Comparison of ENCODE assay signal across 1 cellular context in the genomic region with DNA sequence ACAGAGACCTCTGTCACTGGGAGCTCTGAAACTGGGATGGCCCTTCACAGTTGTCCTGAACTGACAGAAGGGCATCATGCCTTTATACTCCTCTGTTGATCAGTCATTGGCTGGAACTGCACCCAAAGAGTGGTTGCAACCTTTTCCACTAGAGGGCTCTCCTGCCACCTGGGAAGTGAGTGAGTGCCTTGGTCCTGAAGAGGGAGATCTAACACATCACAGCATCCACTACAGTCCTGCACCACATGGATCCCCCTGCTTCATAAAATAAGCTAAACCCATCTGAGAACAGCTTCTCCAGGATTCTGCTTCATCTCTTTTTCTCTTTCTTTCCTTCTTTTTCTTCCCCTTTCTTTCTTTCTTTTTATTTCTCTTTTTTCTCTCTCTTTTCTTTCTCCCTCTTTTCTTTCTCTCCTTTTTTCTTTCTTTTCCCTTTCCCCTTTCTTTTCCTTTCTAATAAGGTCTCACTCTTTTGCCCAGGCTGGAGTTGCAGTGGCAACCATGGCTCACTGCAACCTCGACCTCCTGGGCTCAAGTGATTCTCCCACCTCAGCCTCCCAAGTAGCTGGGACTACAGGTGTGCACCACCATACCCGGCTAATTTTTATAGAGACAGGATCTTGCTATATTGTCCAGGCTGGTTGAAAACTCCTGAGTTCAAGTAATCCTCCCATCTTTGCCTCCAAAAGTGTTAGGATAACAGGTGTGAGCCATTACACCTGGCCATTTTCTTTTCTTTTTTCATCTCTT.
A peak's percentile ranks its signal among the peaks of the same experiment; 100 is the strongest.
TF ChIP-seq lines count a peak whose summit lies in the region.

No MANE protein-coding gene starts in this region.

TF ChIP-seq in K562, 482 proteins besides CTCF, POLR2A, EP300 and RAD21 (continues in another document):
- TF ChIP-seq HDAC1 (IDR thresholded peaks at IDR 0.05) (no peak), ARNT (IDR thresholded peaks at IDR 0.05) (peak in 1 of 2 experiments; percentile 79; a peak in 1 of 4 replicates), MYC (IDR thresholded peaks at IDR 0.05; ENCODE audit: low read depth, low read length) (no peak), MYC (CRISPR knock-in tag; IDR thresholded peaks at IDR 0.05; ENCODE audit: borderline replicate concordance, low read depth) (no peak), GTF2F1 (IDR thresholded peaks at IDR 0.05; ENCODE audit: low read depth, low read length) (no peak), THRAP3 (IDR thresholded peaks at IDR 0.05; ENCODE audit: borderline replicate concordance) (0 out of 2 replicates have a peak, but pooled peaks have one; percentile 40), CC2D1A (IDR thresholded peaks at IDR 0.05) (peak; percentile 77), SAFB2 (IDR thresholded peaks at IDR 0.05; ENCODE audit: borderline replicate concordance, low read depth, low read length, severe bottlenecking) (no peak), ZNF263 (CRISPR knock-in tag; IDR thresholded peaks at IDR 0.05; ENCODE audit: borderline replicate concordance) (no peak), CCNT2 (IDR thresholded peaks at IDR 0.05; ENCODE audit: borderline replicate concordance, extremely low read depth, insufficient read length, low read depth, low read length) (no peak), ZNF780A (CRISPR knock-in tag; IDR thresholded peaks at IDR 0.05) (no peak), SRF (CRISPR knock-in tag; IDR thresholded peaks at IDR 0.05) (no peak), NR2C1 (IDR thresholded peaks at IDR 0.05) (no peak), NR2C1 (tag; IDR thresholded peaks at IDR 0.05) (no peak), ZNF274 (IDR thresholded peaks at IDR 0.05; ENCODE audit: borderline replicate concordance, low read depth, low read length) (no peak), ZNF232 (CRISPR knock-in tag; IDR thresholded peaks at IDR 0.05) (no peak), ETV5 (CRISPR knock-in tag; IDR thresholded peaks at IDR 0.05; ENCODE audit: low read depth) (no peak), EZH2 (IDR thresholded peaks at IDR 0.05; ENCODE audit: borderline replicate concordance, low read depth, low read length) (no peak), U2AF2 (optimal IDR thresholded peaks at IDR 0.05; ENCODE audit: low read depth, low read length) (no peak), POLR2AphosphoS5 (IDR thresholded peaks at IDR 0.05; ENCODE audit: control insufficient read depth, insufficient read depth, low read depth, low read length) (no peak), MTF1 (CRISPR knock-in tag; IDR thresholded peaks at IDR 0.05; ENCODE audit: borderline replicate concordance) (no peak), ZNF354B (CRISPR knock-in tag; IDR thresholded peaks at IDR 0.05) (no peak), ZNF584 (CRISPR knock-in tag; IDR thresholded peaks at IDR 0.05; ENCODE audit: low read depth) (no peak), KLF16 (IDR thresholded peaks at IDR 0.05) (peak; percentile 74), ZNF41 (CRISPR knock-in tag; conservative IDR thresholded peaks at IDR 0.05) (no peak), YY1 (IDR thresholded peaks at IDR 0.05; ENCODE audit: borderline replicate concordance in 1 of 3, control insufficient read depth in 1 of 3, extremely low read depth in 1 of 3, insufficient read depth in 3 of 3, insufficient read length in 1 of 3, insufficient replicate concordance in 2 of 3, low read depth in 1 of 3, low read length in 2 of 3) (peak in 1 of 3 experiments; percentile 34), KLF10 (CRISPR knock-in tag; IDR thresholded peaks at IDR 0.05) (no peak), KDM1A (IDR thresholded peaks at IDR 0.05) (peak; percentile 43 to 63; a peak in 3 of 4 replicates), GATAD2B (IDR thresholded peaks at IDR 0.05; ENCODE audit: borderline replicate concordance) (no peak), CHCHD3 (CRISPR knock-in tag; IDR thresholded peaks at IDR 0.05) (no peak), KLF6 (CRISPR knock-in tag; IDR thresholded peaks at IDR 0.05; ENCODE audit: borderline replicate concordance) (no peak), MAFG (tag; conservative IDR thresholded peaks at IDR 0.05) (no peak)
- TF ChIP-seq, protein P1, sequence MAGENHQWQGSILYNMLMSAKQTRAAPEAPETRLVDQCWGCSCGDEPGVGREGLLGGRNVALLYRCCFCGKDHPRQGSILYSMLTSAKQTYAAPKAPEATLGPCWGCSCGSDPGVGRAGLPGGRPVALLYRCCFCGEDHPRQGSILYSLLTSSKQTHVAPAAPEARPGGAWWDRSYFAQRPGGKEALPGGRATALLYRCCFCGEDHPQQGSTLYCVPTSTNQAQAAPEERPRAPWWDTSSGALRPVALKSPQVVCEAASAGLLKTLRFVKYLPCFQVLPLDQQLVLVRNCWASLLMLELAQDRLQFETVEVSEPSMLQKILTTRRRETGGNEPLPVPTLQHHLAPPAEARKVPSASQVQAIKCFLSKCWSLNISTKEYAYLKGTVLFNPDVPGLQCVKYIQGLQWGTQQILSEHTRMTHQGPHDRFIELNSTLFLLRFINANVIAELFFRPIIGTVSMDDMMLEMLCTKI (IDR thresholded peaks at IDR 0.05; ENCODE audit: partially characterized antibody), result no peak
- TF ChIP-seq, protein P2, sequence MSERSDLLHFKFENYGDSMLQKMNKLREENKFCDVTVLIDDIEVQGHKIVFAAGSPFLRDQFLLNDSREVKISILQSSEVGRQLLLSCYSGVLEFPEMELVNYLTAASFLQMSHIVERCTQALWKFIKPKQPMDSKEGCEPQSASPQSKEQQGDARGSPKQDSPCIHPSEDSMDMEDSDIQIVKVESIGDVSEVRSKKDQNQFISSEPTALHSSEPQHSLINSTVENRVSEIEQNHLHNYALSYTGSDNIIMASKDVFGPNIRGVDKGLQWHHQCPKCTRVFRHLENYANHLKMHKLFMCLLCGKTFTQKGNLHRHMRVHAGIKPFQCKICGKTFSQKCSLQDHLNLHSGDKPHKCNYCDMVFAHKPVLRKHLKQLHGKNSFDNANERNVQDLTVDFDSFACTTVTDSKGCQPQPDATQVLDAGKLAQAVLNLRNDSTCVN (CRISPR knock-in tag; IDR thresholded peaks at IDR 0.05), result no peak
- TF ChIP-seq, protein P3, sequence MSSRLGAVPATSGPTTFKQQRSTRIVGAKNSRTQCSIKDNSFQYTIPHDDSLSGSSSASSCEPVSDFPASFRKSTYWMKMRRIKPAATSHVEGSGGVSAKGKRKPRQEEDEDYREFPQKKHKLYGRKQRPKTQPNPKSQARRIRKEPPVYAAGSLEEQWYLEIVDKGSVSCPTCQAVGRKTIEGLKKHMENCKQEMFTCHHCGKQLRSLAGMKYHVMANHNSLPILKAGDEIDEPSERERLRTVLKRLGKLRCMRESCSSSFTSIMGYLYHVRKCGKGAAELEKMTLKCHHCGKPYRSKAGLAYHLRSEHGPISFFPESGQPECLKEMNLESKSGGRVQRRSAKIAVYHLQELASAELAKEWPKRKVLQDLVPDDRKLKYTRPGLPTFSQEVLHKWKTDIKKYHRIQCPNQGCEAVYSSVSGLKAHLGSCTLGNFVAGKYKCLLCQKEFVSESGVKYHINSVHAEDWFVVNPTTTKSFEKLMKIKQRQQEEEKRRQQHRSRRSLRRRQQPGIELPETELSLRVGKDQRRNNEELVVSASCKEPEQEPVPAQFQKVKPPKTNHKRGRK (tag; IDR thresholded peaks at IDR 0.05), result peak; percentile 94
- TF ChIP-seq, protein P4, sequence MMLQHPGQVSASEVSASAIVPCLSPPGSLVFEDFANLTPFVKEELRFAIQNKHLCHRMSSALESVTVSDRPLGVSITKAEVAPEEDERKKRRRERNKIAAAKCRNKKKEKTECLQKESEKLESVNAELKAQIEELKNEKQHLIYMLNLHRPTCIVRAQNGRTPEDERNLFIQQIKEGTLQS (IDR thresholded peaks at IDR 0.05), result no peak
- TF ChIP-seq, protein P4 (CRISPR knock-in tag; conservative IDR thresholded peaks at IDR 0.05), result no peak
- TF ChIP-seq, protein P5, sequence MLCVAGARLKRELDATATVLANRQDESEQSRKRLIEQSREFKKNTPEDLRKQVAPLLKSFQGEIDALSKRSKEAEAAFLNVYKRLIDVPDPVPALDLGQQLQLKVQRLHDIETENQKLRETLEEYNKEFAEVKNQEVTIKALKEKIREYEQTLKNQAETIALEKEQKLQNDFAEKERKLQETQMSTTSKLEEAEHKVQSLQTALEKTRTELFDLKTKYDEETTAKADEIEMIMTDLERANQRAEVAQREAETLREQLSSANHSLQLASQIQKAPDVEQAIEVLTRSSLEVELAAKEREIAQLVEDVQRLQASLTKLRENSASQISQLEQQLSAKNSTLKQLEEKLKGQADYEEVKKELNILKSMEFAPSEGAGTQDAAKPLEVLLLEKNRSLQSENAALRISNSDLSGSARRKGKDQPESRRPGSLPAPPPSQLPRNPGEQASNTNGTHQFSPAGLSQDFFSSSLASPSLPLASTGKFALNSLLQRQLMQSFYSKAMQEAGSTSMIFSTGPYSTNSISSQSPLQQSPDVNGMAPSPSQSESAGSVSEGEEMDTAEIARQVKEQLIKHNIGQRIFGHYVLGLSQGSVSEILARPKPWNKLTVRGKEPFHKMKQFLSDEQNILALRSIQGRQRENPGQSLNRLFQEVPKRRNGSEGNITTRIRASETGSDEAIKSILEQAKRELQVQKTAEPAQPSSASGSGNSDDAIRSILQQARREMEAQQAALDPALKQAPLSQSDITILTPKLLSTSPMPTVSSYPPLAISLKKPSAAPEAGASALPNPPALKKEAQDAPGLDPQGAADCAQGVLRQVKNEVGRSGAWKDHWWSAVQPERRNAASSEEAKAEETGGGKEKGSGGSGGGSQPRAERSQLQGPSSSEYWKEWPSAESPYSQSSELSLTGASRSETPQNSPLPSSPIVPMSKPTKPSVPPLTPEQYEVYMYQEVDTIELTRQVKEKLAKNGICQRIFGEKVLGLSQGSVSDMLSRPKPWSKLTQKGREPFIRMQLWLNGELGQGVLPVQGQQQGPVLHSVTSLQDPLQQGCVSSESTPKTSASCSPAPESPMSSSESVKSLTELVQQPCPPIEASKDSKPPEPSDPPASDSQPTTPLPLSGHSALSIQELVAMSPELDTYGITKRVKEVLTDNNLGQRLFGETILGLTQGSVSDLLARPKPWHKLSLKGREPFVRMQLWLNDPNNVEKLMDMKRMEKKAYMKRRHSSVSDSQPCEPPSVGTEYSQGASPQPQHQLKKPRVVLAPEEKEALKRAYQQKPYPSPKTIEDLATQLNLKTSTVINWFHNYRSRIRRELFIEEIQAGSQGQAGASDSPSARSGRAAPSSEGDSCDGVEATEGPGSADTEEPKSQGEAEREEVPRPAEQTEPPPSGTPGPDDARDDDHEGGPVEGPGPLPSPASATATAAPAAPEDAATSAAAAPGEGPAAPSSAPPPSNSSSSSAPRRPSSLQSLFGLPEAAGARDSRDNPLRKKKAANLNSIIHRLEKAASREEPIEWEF (CRISPR knock-in tag; IDR thresholded peaks at IDR 0.05), result no peak
- TF ChIP-seq, protein P6, sequence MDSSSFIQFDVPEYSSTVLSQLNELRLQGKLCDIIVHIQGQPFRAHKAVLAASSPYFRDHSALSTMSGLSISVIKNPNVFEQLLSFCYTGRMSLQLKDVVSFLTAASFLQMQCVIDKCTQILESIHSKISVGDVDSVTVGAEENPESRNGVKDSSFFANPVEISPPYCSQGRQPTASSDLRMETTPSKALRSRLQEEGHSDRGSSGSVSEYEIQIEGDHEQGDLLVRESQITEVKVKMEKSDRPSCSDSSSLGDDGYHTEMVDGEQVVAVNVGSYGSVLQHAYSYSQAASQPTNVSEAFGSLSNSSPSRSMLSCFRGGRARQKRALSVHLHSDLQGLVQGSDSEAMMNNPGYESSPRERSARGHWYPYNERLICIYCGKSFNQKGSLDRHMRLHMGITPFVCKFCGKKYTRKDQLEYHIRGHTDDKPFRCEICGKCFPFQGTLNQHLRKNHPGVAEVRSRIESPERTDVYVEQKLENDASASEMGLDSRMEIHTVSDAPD (CRISPR knock-in tag; IDR thresholded peaks at IDR 0.05), result no peak
- TF ChIP-seq, protein P7, sequence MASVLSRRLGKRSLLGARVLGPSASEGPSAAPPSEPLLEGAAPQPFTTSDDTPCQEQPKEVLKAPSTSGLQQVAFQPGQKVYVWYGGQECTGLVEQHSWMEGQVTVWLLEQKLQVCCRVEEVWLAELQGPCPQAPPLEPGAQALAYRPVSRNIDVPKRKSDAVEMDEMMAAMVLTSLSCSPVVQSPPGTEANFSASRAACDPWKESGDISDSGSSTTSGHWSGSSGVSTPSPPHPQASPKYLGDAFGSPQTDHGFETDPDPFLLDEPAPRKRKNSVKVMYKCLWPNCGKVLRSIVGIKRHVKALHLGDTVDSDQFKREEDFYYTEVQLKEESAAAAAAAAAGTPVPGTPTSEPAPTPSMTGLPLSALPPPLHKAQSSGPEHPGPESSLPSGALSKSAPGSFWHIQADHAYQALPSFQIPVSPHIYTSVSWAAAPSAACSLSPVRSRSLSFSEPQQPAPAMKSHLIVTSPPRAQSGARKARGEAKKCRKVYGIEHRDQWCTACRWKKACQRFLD (CRISPR knock-in tag; IDR thresholded peaks at IDR 0.05), result no peak
- TF ChIP-seq, protein P8, sequence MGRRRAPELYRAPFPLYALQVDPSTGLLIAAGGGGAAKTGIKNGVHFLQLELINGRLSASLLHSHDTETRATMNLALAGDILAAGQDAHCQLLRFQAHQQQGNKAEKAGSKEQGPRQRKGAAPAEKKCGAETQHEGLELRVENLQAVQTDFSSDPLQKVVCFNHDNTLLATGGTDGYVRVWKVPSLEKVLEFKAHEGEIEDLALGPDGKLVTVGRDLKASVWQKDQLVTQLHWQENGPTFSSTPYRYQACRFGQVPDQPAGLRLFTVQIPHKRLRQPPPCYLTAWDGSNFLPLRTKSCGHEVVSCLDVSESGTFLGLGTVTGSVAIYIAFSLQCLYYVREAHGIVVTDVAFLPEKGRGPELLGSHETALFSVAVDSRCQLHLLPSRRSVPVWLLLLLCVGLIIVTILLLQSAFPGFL (CRISPR knock-in tag; IDR thresholded peaks at IDR 0.05), result no peak
- TF ChIP-seq, protein P9, sequence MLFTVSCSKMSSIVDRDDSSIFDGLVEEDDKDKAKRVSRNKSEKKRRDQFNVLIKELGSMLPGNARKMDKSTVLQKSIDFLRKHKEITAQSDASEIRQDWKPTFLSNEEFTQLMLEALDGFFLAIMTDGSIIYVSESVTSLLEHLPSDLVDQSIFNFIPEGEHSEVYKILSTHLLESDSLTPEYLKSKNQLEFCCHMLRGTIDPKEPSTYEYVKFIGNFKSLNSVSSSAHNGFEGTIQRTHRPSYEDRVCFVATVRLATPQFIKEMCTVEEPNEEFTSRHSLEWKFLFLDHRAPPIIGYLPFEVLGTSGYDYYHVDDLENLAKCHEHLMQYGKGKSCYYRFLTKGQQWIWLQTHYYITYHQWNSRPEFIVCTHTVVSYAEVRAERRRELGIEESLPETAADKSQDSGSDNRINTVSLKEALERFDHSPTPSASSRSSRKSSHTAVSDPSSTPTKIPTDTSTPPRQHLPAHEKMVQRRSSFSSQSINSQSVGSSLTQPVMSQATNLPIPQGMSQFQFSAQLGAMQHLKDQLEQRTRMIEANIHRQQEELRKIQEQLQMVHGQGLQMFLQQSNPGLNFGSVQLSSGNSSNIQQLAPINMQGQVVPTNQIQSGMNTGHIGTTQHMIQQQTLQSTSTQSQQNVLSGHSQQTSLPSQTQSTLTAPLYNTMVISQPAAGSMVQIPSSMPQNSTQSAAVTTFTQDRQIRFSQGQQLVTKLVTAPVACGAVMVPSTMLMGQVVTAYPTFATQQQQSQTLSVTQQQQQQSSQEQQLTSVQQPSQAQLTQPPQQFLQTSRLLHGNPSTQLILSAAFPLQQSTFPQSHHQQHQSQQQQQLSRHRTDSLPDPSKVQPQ (CRISPR knock-in tag; IDR thresholded peaks at IDR 0.05; ENCODE audit: borderline replicate concordance), result no peak
